ENCODE assay signal across 11 cellular contexts in genomic region chr11:14075118-14075601, GRCh38.
DNase-seq lines count a peak whose midpoint lies in the region; ATAC-seq, FAIRE-seq and TF ChIP-seq lines count a peak whose summit lies in the region.
"Had no signal": no experiment of that assay in that cellular context is flagged by ENCODE, and none has a peak within 500 bp of the region (broad histone marks: within the 10 kb centered on the region; RNA-seq: fewer than 3 reads in every experiment).

No MANE protein-coding gene starts in this region.

- no peaks in the 10 kb centered on the region for H3K27me3 ChIP-seq in left lung
- H3K27me3 ChIP-seq in right lobe of liver: no peaks in the 10 kb centered on the region

- 58% methylated on average over 6 of the region's 7 CpGs for WGBS in right lobe of liver (ENCODE audit: insufficient coverage, low coverage, low lambda C conversion rate, missing lambda C conversion rate)

- H3K9me3 ChIP-seq in left lung: no peaks in the 10 kb centered on the region
- no peaks in the 10 kb centered on the region for H3K9me3 ChIP-seq in right lobe of liver
- H3K9me3 ChIP-seq: A549 had no signal

- H3K4me3 Mint-ChIP-seq in stimulated activated naive CD8-positive, alpha-beta T cell treated with anti-CD3 and anti-CD28 coated beads, Interleukin-15, amount 100 ng/mL, for 72 hours: peak overlapping the region; percentile 66 to 69

- intact Hi-C loops in left lung (cut with DNase I): no loop called here
- intact Hi-C loops in right lobe of liver (cut with DNase I): no loop called here

- peaks cover 61% of the 10 kb centered on the region for H3K4me1 Mint-ChIP-seq in stimulated activated naive CD8-positive, alpha-beta T cell treated with anti-CD3 and anti-CD28 coated beads, Interleukin-15, amount 100 ng/mL, for 72 hours

- H3K4me1 ChIP-seq in left lung: peaks cover 0 to 7% of the 10 kb centered on the region in 2 donors
- no peaks in the 10 kb centered on the region for H3K4me1 ChIP-seq in right lobe of liver
- H3K4me1 ChIP-seq: A549 had no signal

- H3K27ac ChIP-seq in left lung (no peak overlapping the region), right lobe of liver (no peak overlapping the region)
- H3K27ac ChIP-seq: A549 had no signal

- H3K9me3 Mint-ChIP-seq in stimulated activated naive CD8-positive, alpha-beta T cell treated with anti-CD3 and anti-CD28 coated beads, Interleukin-15, amount 100 ng/mL, for 72 hours: no peaks in the 10 kb centered on the region

- in situ Hi-C loops in ACHN (cut with HindIII; ENCODE audit: low pct_ligation_motif_present, low pct_unique_long_range_greater_than_20kb, low sequenced_read_pairs): no loop called here

- peak; percentile 35 for DNase-seq in NK-92 treated with Interleukin-12 subunit alpha and Interleukin-12 subunit beta, amount 100 ng/mL, for 24 hours (lab: John Stamatoyannopoulos, UW)
- DNase-seq in NK-92 (lab: John Stamatoyannopoulos, UW; ENCODE audit: unreplicated experiment) (no peak), left lung (no peak), RCC 7860 (ENCODE audit: low spot score) (no peak), right lobe of liver (no peak), ACHN (no peak)
- DNase-seq in activated T-cell treated with anti-CD3 and anti-CD28 coated beads, Interleukin-2, amount 50 U/mL, for 48 hours: peak; percentile 67 to 71
- peak; percentile 59 to 78 for DNase-seq in stimulated activated naive CD8-positive, alpha-beta T cell treated with anti-CD3 and anti-CD28 coated beads, Interleukin-15, amount 100 ng/mL, for 72 hours
- DNase-seq: NCI-H2227 treated with DMSO at 0.1 percent for 48 hours, retina had no signal

- H3K4me3 ChIP-seq in left lung (no peak overlapping the region), right lobe of liver (no peak overlapping the region)
- H3K4me3 ChIP-seq: A549 had no signal

- FAIRE-seq in RCC 7860 (lab: Jason Lieb, UNC): no peak
- FAIRE-seq: A549 had no signal

- no peaks in the 10 kb centered on the region for H3K27me3 Mint-ChIP-seq in stimulated activated naive CD8-positive, alpha-beta T cell treated with anti-CD3 and anti-CD28 coated beads, Interleukin-15, amount 100 ng/mL, for 72 hours

- peak overlapping the region; percentile 27 to 84 for H3K27ac Mint-ChIP-seq in stimulated activated naive CD8-positive, alpha-beta T cell treated with anti-CD3 and anti-CD28 coated beads, Interleukin-15, amount 100 ng/mL, for 72 hours

- TF ChIP-seq CTCF in left lung (IDR thresholded peaks at IDR 0.05) (no peak), right lobe of liver (IDR thresholded peaks at IDR 0.05) (no peak)

- H3K36me3 ChIP-seq in left lung (no peaks in the 10 kb centered on the region), right lobe of liver (no peaks in the 10 kb centered on the region)

- ATAC-seq in left lung (peak; percentile 26), right lobe of liver (no peak)
- peak; percentile 100 for ATAC-seq in stimulated activated naive CD8-positive, alpha-beta T cell treated with anti-CD3 and anti-CD28 coated beads, Interleukin-15, amount 100 ng/mL, for 72 hours
- ATAC-seq: A549 had no signal

- TF ChIP-seq POLR2A in right lobe of liver (IDR thresholded peaks at IDR 0.05): no peak

Comparison
In these comparisons a context has a peak if more than half of its experiments do, and no peak if none do; other contexts are left out.
1. DNase-seq: peak in NK-92 treated with Interleukin-12 subunit alpha and Interleukin-12 subunit beta, amount 100 ng/mL, for 24 hours (single experiment), activated T-cell treated with anti-CD3 and anti-CD28 coated beads, Interleukin-2, amount 50 U/mL, for 48 hours (2 of 2) and stimulated activated naive CD8-positive, alpha-beta T cell treated with anti-CD3 and anti-CD28 coated beads, Interleukin-15, amount 100 ng/mL, for 72 hours (2 of 2); none in NK-92 (single experiment), left lung (0 of 2), RCC 7860 (single experiment), right lobe of liver (0 of 3) and ACHN (single experiment).
2. ATAC-seq: peak in left lung (single experiment) and stimulated activated naive CD8-positive, alpha-beta T cell treated with anti-CD3 and anti-CD28 coated beads, Interleukin-15, amount 100 ng/mL, for 72 hours (single experiment); none in right lobe of liver (0 of 4).